11 cellular contexts compared by ENCODE assay signal in genomic region chr2:145593991-145594702, GRCh38.
A peak's percentile ranks its signal among the peaks of the same experiment; 100 is the strongest.
DNase-seq lines count a peak whose midpoint lies in the region; ATAC-seq and TF ChIP-seq lines count a peak whose summit lies in the region.
"Had no signal": no experiment of that assay in that cellular context is flagged by ENCODE, and none has a peak within 500 bp of the region (broad histone marks: within the 10 kb centered on the region; RNA-seq: fewer than 3 reads in every experiment).

No MANE protein-coding gene starts in this region.

- H3K9me3 ChIP-seq in cardiac muscle cell (ENCODE audit: low read depth), result no peaks in the 10 kb centered on the region
- H3K9me3 ChIP-seq in SJCRH30 (replicated peaks), result no peaks in the 10 kb centered on the region; the same call in 1 of the 2 replicates

- TF ChIP-seq CTCF in cardiac muscle cell (IDR thresholded peaks at IDR 0.05; ENCODE audit: low read depth, low read length) (peak; percentile 36), foreskin keratinocyte (conservative IDR thresholded peaks at IDR 0.05) (no peak)

- H3K27me3 ChIP-seq in cardiac muscle cell (no peaks in the 10 kb centered on the region), SJCRH30 (no peaks in the 10 kb centered on the region), foreskin keratinocyte (no peaks in the 10 kb centered on the region)

- H3K36me3 ChIP-seq in cardiac muscle cell (no peaks in the 10 kb centered on the region), SJCRH30 (no peaks in the 10 kb centered on the region)

- H3K4me1 ChIP-seq in cardiac muscle cell (ENCODE audit: low read depth), result no peaks in the 10 kb centered on the region
- peaks cover 6% of the 10 kb centered on the region for H3K4me1 ChIP-seq in SJCRH30
- no peaks in the 10 kb centered on the region for H3K4me1 ChIP-seq in foreskin keratinocyte

- no peak overlapping the region for H3K4me3 ChIP-seq in cardiac muscle cell
- no peak overlapping the region for H3K4me3 ChIP-seq in SJCRH30

- ATAC-seq in left ventricle myocardium superior, result no peak
- ATAC-seq in foreskin keratinocyte, result peak; percentile 99
- ATAC-seq in GM18498 (IDR thresholded peaks at IDR 0.05; ENCODE audit: unreplicated experiment), result no peak
- ATAC-seq: activated CD4-positive, alpha-beta T cell treated with anti-CD3 and anti-CD28 coated beads for 36 hours had no signal

- DNase-seq in cardiac muscle cell (ENCODE audit: low read depth in 1 of 2, low spot score in 1 of 2), result peak; percentile 10 to 84
- DNase-seq in left ventricle myocardium superior, result no peak
- DNase-seq in SJCRH30, result peak; percentile 10 to 27
- DNase-seq in foreskin keratinocyte, result peak; percentile 75 to 88
- DNase-seq in activated CD4-positive, CD25-positive, alpha-beta regulatory T cell (lab: John Stamatoyannopoulos, UW), result no peak
- no peak for DNase-seq in DMS153 treated with DMSO at 0.1 percent for 48 hours (lab: John Stamatoyannopoulos, UW; ENCODE audit: unreplicated experiment)
- DNase-seq in NCI-H526 treated with DMSO at 0.1 percent for 48 hours (lab: John Stamatoyannopoulos, UW), result no peak
- DNase-seq: activated CD4-positive, alpha-beta T cell treated with anti-CD3 and anti-CD28 coated beads for 36 hours; CD4-positive, CD25-positive, alpha-beta regulatory T cell; nephron progenitor cell had no signal

- no peak overlapping the region for H3K27ac ChIP-seq in cardiac muscle cell
- H3K27ac ChIP-seq in SJCRH30, result no peak overlapping the region; the same call in 1 of the 2 replicates
- H3K27ac ChIP-seq in foreskin keratinocyte, result no peak overlapping the region

- intact Hi-C loops in left ventricle myocardium superior (cut with micrococcal nuclease), result no loop called here

Comparison
In these comparisons a context has a peak if more than half of its experiments do, and no peak if none do; other contexts are left out.
1. DNase-seq: peak in cardiac muscle cell (2 of 2), SJCRH30 (2 of 2) and foreskin keratinocyte (2 of 2); none in left ventricle myocardium superior (single experiment), activated CD4-positive, CD25-positive, alpha-beta regulatory T cell (0 of 4), DMS153 treated with DMSO at 0.1 percent for 48 hours (single experiment) and NCI-H526 treated with DMSO at 0.1 percent for 48 hours (single experiment).